15 cellular contexts compared by ENCODE assay signal in genomic region chr1:43870306-43870705, GRCh38.
"Had no signal": no experiment of that assay in that cellular context is flagged by ENCODE, and none has a peak within 500 bp of the region (broad histone marks: within the 10 kb centered on the region; RNA-seq: fewer than 3 reads in every experiment).

No MANE protein-coding gene starts in this region.

- H3K4me1 Mint-ChIP-seq: endodermal cell had no signal

- H3K27ac Mint-ChIP-seq: dendritic cell treated with granulocyte-macrophage colony-stimulating factor and Interleukin-4, amounts not matched to agents 40 ng/mL and 50 ng/mL, for 4 days; endodermal cell; type B pancreatic cell had no signal

- H3K36me3 Mint-ChIP-seq: naive B cell, type B pancreatic cell had no signal

- DNase-seq: endodermal cell; heart left ventricle; hippocampal formation; kidney glomerular epithelial cell; mesendoderm; naive B cell; spleen; stimulated activated CD4-positive, alpha-beta T cell treated with anti-CD3 and anti-CD28 coated beads, Interleukin-15, amount 100 ng/mL, for 24 hours; stimulated activated CD4-positive, alpha-beta T cell treated with anti-CD3 and anti-CD28 coated beads, Interleukin-1b, Interleukin-23, amount 100 ng/mL, for 48 hours; stimulated activated CD4-positive, alpha-beta T cell treated with anti-CD3 and anti-CD28 coated beads, Interleukin-4, amount 100 ng/mL, for 24 hours; thyroid gland had no signal

- H3K9me3 Mint-ChIP-seq: dendritic cell treated with granulocyte-macrophage colony-stimulating factor and Interleukin-4, amounts not matched to agents 40 ng/mL and 50 ng/mL, for 4 days; endodermal cell; naive B cell; nephron; type B pancreatic cell had no signal

- H3K27me3 Mint-ChIP-seq: naive B cell, type B pancreatic cell had no signal

- ATAC-seq: heart left ventricle, sciatic nerve had no signal

- H3K4me3 Mint-ChIP-seq: dendritic cell treated with granulocyte-macrophage colony-stimulating factor and Interleukin-4, amounts not matched to agents 40 ng/mL and 50 ng/mL, for 4 days; endodermal cell; nephron; type B pancreatic cell had no signal
